Comparison of ENCODE assay signal across 18 cellular contexts in genomic region chr5:14702238-14702839, GRCh38. TPM values are rescaled to one million over a fixed set of nuclear protein-coding genes. Genes with fewer than 3 reads are reported as not detected.
DNase-seq lines count a peak whose midpoint lies in the region; ATAC-seq, FAIRE-seq and TF ChIP-seq lines count a peak whose summit lies in the region.
"Had no signal": no experiment of that assay in that cellular context is flagged by ENCODE, and none has a peak within 500 bp of the region (broad histone marks: within the 10 kb centered on the region; RNA-seq: fewer than 3 reads in every experiment).

No MANE protein-coding gene starts in this region.

- peak overlapping the region; percentile 21 for H3K4me3 ChIP-seq in CD4-positive, CD25-positive, alpha-beta regulatory T cell (ENCODE audit: low read depth, low read length)
- no peak overlapping the region for H3K4me3 ChIP-seq in GM12878
- H3K4me3 ChIP-seq in lower leg skin (ENCODE audit: low read depth, poor library complexity, severe bottlenecking): no peak overlapping the region
- no peak overlapping the region for H3K4me3 ChIP-seq in trophoblast cell (ENCODE audit: low read depth, low read length)
- H3K4me3 ChIP-seq: gastroesophageal sphincter, testis had no signal

- no peak overlapping the region for H2BK20ac ChIP-seq in H9 (ENCODE audit: low read depth, low read length, poor library complexity, severe bottlenecking)

- H4K5ac ChIP-seq in H9 (ENCODE audit: insufficient read length, low read depth, low read length): no peak overlapping the region

- no peak for FAIRE-seq in GM12878 (lab: Jason Lieb, UNC)

- no peak for ATAC-seq in CD4-positive, CD25-positive, alpha-beta regulatory T cell (ENCODE audit: low read depth in 2 of 2)
- ATAC-seq in GM12878: no peak
- ATAC-seq: gastroesophageal sphincter, HCT116 had no signal

- H3K23ac ChIP-seq in H9 (ENCODE audit: insufficient read length, low read depth, low read length): no peak overlapping the region
- H3K23ac ChIP-seq in trophoblast cell (ENCODE audit: low read length): no peak overlapping the region

- H3K27ac Mint-ChIP-seq in CD4-positive, CD25-positive, alpha-beta regulatory T cell: peak overlapping the region; percentile 97 to 100 (median 99)
- peak overlapping the region in 2 of 3 experiments; percentile 53 to 90; a peak in 4 of 7 replicates for H3K27ac Mint-ChIP-seq in H9

- RAD21 ChIA-PET in GM12878 (lab: Charles Lee; ENCODE audit: unreplicated experiment): no interaction called here

- TF ChIP-seq CTCF in H9 (conservative IDR thresholded peaks at IDR 0.05) (no peak), GM12878 (IDR thresholded peaks at IDR 0.05 in 2 of 3, conservative IDR thresholded peaks at IDR 0.05 in 1 of 3; ENCODE audit: control insufficient read depth in 2 of 3, extremely low read depth in 1 of 3, insufficient read depth in 1 of 3, low read depth in 3 of 3, low read length in 3 of 3) (no peak), lower leg skin (IDR thresholded peaks at IDR 0.05) (no peak)

- WGBS in H9 (ENCODE audit: extremely low coverage, insufficient read length, low lambda C conversion rate): no CpG with 5 or more reads among the region's 11 CpGs
- 94% methylated on average over 11 of the region's 11 CpGs for WGBS in GM12878 (ENCODE audit: insufficient coverage, insufficient replicate concordance, low lambda C conversion rate, missing lambda C conversion rate)
- WGBS in lower leg skin, 2 donors: 47 to 56% methylated on average over 11 of the region's 11 CpGs
- WGBS in trophoblast cell (ENCODE audit: extremely low coverage, insufficient coverage, insufficient read length): 100% methylated on average over 1 of the region's 11 CpGs

- no peak overlapping the region for H2BK15ac ChIP-seq in H9 (ENCODE audit: low read depth, low read length)

- H3K4ac ChIP-seq in H9 (ENCODE audit: low read depth, low read length): no peak overlapping the region
- no peak overlapping the region for H3K4ac ChIP-seq in trophoblast cell (ENCODE audit: low read depth, low read length)

- H3K36me3 Mint-ChIP-seq in CD4-positive, CD25-positive, alpha-beta regulatory T cell: peaks cover 64% of the 10 kb centered on the region
- peaks cover 10 to 55% (median 11%) of the 10 kb centered on the region in 3 experiments; a peak in 4 of 7 replicates for H3K36me3 Mint-ChIP-seq in H9 (ENCODE audit: insufficient read depth in 1 of 3, low read depth in 3 of 3)

- H2AK5ac ChIP-seq in H9 (ENCODE audit: insufficient read length, low read length) (no peak overlapping the region), trophoblast cell (ENCODE audit: low read length) (no peak overlapping the region)

- H3K4me2 ChIP-seq in H9 (ENCODE audit: insufficient read depth, insufficient read length, low read length) (no peak overlapping the region), GM12878 (ENCODE audit: control insufficient read depth, insufficient read depth) (no peak overlapping the region), trophoblast cell (ENCODE audit: low read length) (no peak overlapping the region)
- H3K4me2 ChIP-seq: SK-N-SH had no signal

- H3K9me3 ChIP-seq in CD4-positive, CD25-positive, alpha-beta regulatory T cell (ENCODE audit: control insufficient read depth in 2 of 2, low read length in 2 of 2): no peaks in the 10 kb centered on the region
- H3K9me3 ChIP-seq in H9 (ENCODE audit: control insufficient read depth, low read depth, low read length) (no peaks in the 10 kb centered on the region), GM12878 (replicated peaks; ENCODE audit: control insufficient read depth, insufficient read depth, low read length) (no peaks in the 10 kb centered on the region), trophoblast cell (ENCODE audit: insufficient read depth, low read depth, low read length) (no peaks in the 10 kb centered on the region)
- H3K9me3 ChIP-seq: gastroesophageal sphincter, SK-N-SH, testis had no signal

- peaks cover 27% of the 10 kb centered on the region for H3K36me3 ChIP-seq in CD4-positive, CD25-positive, alpha-beta regulatory T cell (ENCODE audit: control insufficient read depth, insufficient read depth, low read length)
- H3K36me3 ChIP-seq in GM12878 (ENCODE audit: control insufficient read depth in 2 of 2, insufficient read depth in 2 of 2, low read length in 1 of 2) (peaks cover 24 to 47% of the 10 kb centered on the region in 2 experiments), trophoblast cell (ENCODE audit: control insufficient read depth in 1 of 2, insufficient read depth in 2 of 2, low read length in 2 of 2) (peaks cover 28 to 32% of the 10 kb centered on the region in 2 experiments)

- H4K91ac ChIP-seq in H9 (ENCODE audit: insufficient read length, low read depth, low read length) (no peak overlapping the region), trophoblast cell (ENCODE audit: low read depth, low read length) (no peak overlapping the region)

- peak in 1 of 3 donors; percentile 23 for DNase-seq in CD4-positive, CD25-positive, alpha-beta regulatory T cell
- DNase-seq in H9 (no peak), GM12878 (ENCODE audit: low read depth, low spot score) (no peak), lower leg skin (ENCODE audit: low spot score in 2 of 2) (peak; percentile 63 to 75), trophoblast cell (no peak), foreskin melanocyte (no peak), COR-L47 (lab: John Stamatoyannopoulos, UW) (no peak), midbrain (lab: John Stamatoyannopoulos, UW) (no peak)
- DNase-seq: DND-41, KG1, mesenchymal stem cell, NCI-H1417 treated with DMSO at 0.1 percent for 48 hours, NCI-H446, occipital lobe, SK-N-SH, testis had no signal

- H3K27me3 ChIP-seq in CD4-positive, CD25-positive, alpha-beta regulatory T cell (ENCODE audit: control insufficient read depth, insufficient read depth, low read length): no peaks in the 10 kb centered on the region
- no peaks in the 10 kb centered on the region for H3K27me3 ChIP-seq in H9 (ENCODE audit: insufficient read depth, low read length)
- H3K27me3 ChIP-seq in GM12878 (replicated peaks in 1 of 2; ENCODE audit: control insufficient read depth in 2 of 2, insufficient read depth in 2 of 2, low read length in 1 of 2): no peaks in the 10 kb centered on the region
- no peaks in the 10 kb centered on the region for H3K27me3 ChIP-seq in trophoblast cell (ENCODE audit: insufficient read depth, low read length)
- H3K27me3 ChIP-seq: gastroesophageal sphincter, testis had no signal

- CTCF ChIA-PET in GM12878 (lab: Yijun Ruan, JAX): interaction anchor here (0.5 to 1.8 kb wide), 4 partner anchors 17 to 1048 kb away, joined by 3 to 6 read pairs (median 4); no protein-coding TSS in a partner anchor

- H2BK5ac ChIP-seq in H9 (ENCODE audit: insufficient read length, low read length) (no peak overlapping the region), trophoblast cell (ENCODE audit: low read depth, low read length, poor library complexity) (no peak overlapping the region)

- H3T11ph ChIP-seq in H9 (ENCODE audit: low read length): no peak overlapping the region

- H3K4me3 Mint-ChIP-seq in CD4-positive, CD25-positive, alpha-beta regulatory T cell: peak overlapping the region; percentile 67 to 81 (median 76)
- H3K4me3 Mint-ChIP-seq in H9: peak overlapping the region in 1 of 2 experiments; percentile 34; a peak in 2 of 5 replicates

- BruUV-seq in GM12878 (replicated peaks; lab: Mats Ljungman, UMichigan): no TSS peak

- H2BK120ac ChIP-seq in H9 (ENCODE audit: low read depth, low read length, poor library complexity, severe bottlenecking): no peak overlapping the region
- H2BK120ac ChIP-seq in trophoblast cell (ENCODE audit: insufficient read depth, low read length, poor library complexity): no peak overlapping the region

- no peak overlapping the region for H4K12ac ChIP-seq in trophoblast cell (ENCODE audit: low read depth, low read length)

- H3K9me3 Mint-ChIP-seq in CD4-positive, CD25-positive, alpha-beta regulatory T cell: peaks cover 0 to 5% (median 0%) of the 10 kb centered on the region in 7 donors
- H3K9me3 Mint-ChIP-seq in H9: no peaks in the 10 kb centered on the region

- H3K9ac ChIP-seq in H9 (ENCODE audit: extremely low read depth, insufficient read length, low read length) (no peak overlapping the region), GM12878 (ENCODE audit: control insufficient read depth, insufficient read depth, low read length) (no peak overlapping the region), trophoblast cell (ENCODE audit: low read length) (no peak overlapping the region)
- H3K9ac ChIP-seq: SK-N-SH had no signal

- H3K14ac ChIP-seq in H9 (ENCODE audit: insufficient read depth, low read length) (no peak overlapping the region), trophoblast cell (ENCODE audit: low read length) (no peak overlapping the region)

- TF ChIP-seq EP300 in GM12878 (IDR thresholded peaks at IDR 0.05; ENCODE audit: borderline replicate concordance in 1 of 2, control insufficient read depth in 1 of 2, low read depth in 2 of 2, low read length in 2 of 2): no peak

- peak overlapping the region; percentile 63 for H3K27ac ChIP-seq in CD4-positive, CD25-positive, alpha-beta regulatory T cell (ENCODE audit: insufficient read depth, low read length, poor library complexity, severe bottlenecking)
- H3K27ac ChIP-seq in H9 (ENCODE audit: insufficient read length, low read depth, low read length) (no peak overlapping the region), GM12878 (ENCODE audit: control insufficient read depth, insufficient read depth) (no peak overlapping the region), trophoblast cell (ENCODE audit: low read depth, low read length) (no peak overlapping the region)
- H3K27ac ChIP-seq: gastroesophageal sphincter, testis had no signal

- in situ Hi-C loops in GM12878 (cut with MboI): loop anchor here (25.0 kb wide), 1 partner anchor 1760 kb away; the partner anchor contains the start of gene ZNF622

- H3K27me3 Mint-ChIP-seq in CD4-positive, CD25-positive, alpha-beta regulatory T cell: no peaks in the 10 kb centered on the region
- H3K27me3 Mint-ChIP-seq in H9 (ENCODE audit: low read depth): no peaks in the 10 kb centered on the region

- POLR2A ChIA-PET in GM12878 (lab: Charles Lee): interaction anchor here (0.5 kb wide), 1 partner anchor 314 kb away, joined by 5 read pairs; no protein-coding TSS in a partner anchor

- TF ChIP-seq POLR2A in GM12878 (IDR thresholded peaks at IDR 0.05; ENCODE audit: low read depth, low read length) (no peak), lower leg skin (IDR thresholded peaks at IDR 0.05) (no peak)

- H3K79me2 ChIP-seq in H9 (ENCODE audit: insufficient read depth, low read length): no peaks in the 10 kb centered on the region
- no peaks in the 10 kb centered on the region; the same call in 1 of the 2 replicates for H3K79me2 ChIP-seq in GM12878 (ENCODE audit: control insufficient read depth, insufficient read depth, low read length)
- no peaks in the 10 kb centered on the region for H3K79me2 ChIP-seq in trophoblast cell (ENCODE audit: control insufficient read depth, insufficient read depth, low read length, poor library complexity)

- H2BK12ac ChIP-seq in H9 (ENCODE audit: insufficient read length, low read depth, low read length): no peak overlapping the region
- no peak overlapping the region for H2BK12ac ChIP-seq in trophoblast cell (ENCODE audit: low read length)

- H4K20me1 ChIP-seq in H9 (ENCODE audit: control insufficient read depth, insufficient read depth, insufficient read length) (peaks cover 2% of the 10 kb centered on the region), GM12878 (ENCODE audit: control insufficient read depth, insufficient read depth) (no peaks in the 10 kb centered on the region; the same call in 1 of the 2 replicates)

- no peaks in the 10 kb centered on the region for H3K23me2 ChIP-seq in H9 (ENCODE audit: insufficient read length, low read depth, low read length, poor library complexity, severe bottlenecking)

- no peak overlapping the region for H3K56ac ChIP-seq in H9 (ENCODE audit: insufficient read length, low read depth, low read length)

- no peak overlapping the region for H2AFZ ChIP-seq in H9 (ENCODE audit: low read length)
- no peak overlapping the region for H2AFZ ChIP-seq in GM12878 (ENCODE audit: control insufficient read depth, low read depth, low read length)
- H2AFZ ChIP-seq in trophoblast cell (ENCODE audit: insufficient read depth, low read length, poor library complexity): no peak overlapping the region

- SMC1A ChIA-PET in GM12878 (lab: Charles Lee; ENCODE audit: uncharacterized antibody, unreplicated experiment): interaction anchor here (0.7 to 1.2 kb wide), 4 partner anchors 13 to 313 kb away, joined by 3 to 4 read pairs (median 3); no protein-coding TSS in a partner anchor

- H3K79me1 ChIP-seq in H9 (ENCODE audit: insufficient read depth, low read depth, low read length, poor library complexity, severe bottlenecking) (no peaks in the 10 kb centered on the region), trophoblast cell (ENCODE audit: low read length) (no peaks in the 10 kb centered on the region)

- H3K18ac ChIP-seq in H9 (ENCODE audit: insufficient read length, low read depth, low read length): no peak overlapping the region
- H3K18ac ChIP-seq in trophoblast cell (ENCODE audit: low read length): no peak overlapping the region

- H4K8ac ChIP-seq in H9 (replicated peaks; ENCODE audit: insufficient read length, low read depth, low read length) (no peak overlapping the region), trophoblast cell (ENCODE audit: low read depth, low read length) (no peak overlapping the region)

- peaks cover 36 to 94% (median 70%) of the 10 kb centered on the region in 4 donors for H3K4me1 Mint-ChIP-seq in CD4-positive, CD25-positive, alpha-beta regulatory T cell
- no peaks in the 10 kb centered on the region for H3K4me1 Mint-ChIP-seq in H9

- H3K4me1 ChIP-seq in CD4-positive, CD25-positive, alpha-beta regulatory T cell (ENCODE audit: control insufficient read depth, insufficient read depth, low read length, poor library complexity, severe bottlenecking): peaks cover 69% of the 10 kb centered on the region
- H3K4me1 ChIP-seq in H9 (ENCODE audit: insufficient read depth, low read length) (no peaks in the 10 kb centered on the region), GM12878 (ENCODE audit: control insufficient read depth, insufficient read depth, low read length) (no peaks in the 10 kb centered on the region), trophoblast cell (ENCODE audit: control insufficient read depth in 1 of 2, insufficient read depth in 2 of 2, low read length in 2 of 2) (peaks cover 3% of the 10 kb centered on the region in 2 experiments)

- intact Hi-C loops in GM12878 (cut with micrococcal nuclease; ENCODE audit: unreplicated experiment): no loop called here
- intact Hi-C loops in lower leg skin (cut with DNase I; ENCODE audit: low total_unique reads): no loop called here

- TF ChIP-seq RAD21 in GM12878 (IDR thresholded peaks at IDR 0.05; ENCODE audit: insufficient read depth, low read depth, low read length): no peak

RNA-seq across cellular contexts. Expression of gene OTULIN, which starts 37.8 kb away (rescaled TPM):
- 109 TPM for total RNA-seq in CD4-positive, CD25-positive, alpha-beta regulatory T cell
- 10 to 100 TPM; 22.8 to 37.5 (median 26.8) TPM for polyA plus RNA-seq in CD4-positive, CD25-positive, alpha-beta regulatory T cell
- total RNA-seq in H9 (2021): 32.1 and 35.8 TPM in 2 replicates
- 143 and 160 TPM in 2 replicates for total RNA-seq in GM12878 (2013; cell fraction: nucleolus; rRNA removed)
- total RNA-seq in GM12878 (2014; rRNA removed): 44.0 and 44.1 TPM in 2 replicates
- total RNA-seq in GM12878 (2014; rRNA removed; fragmentation: Illumina TruSeq; extraction: Trizol): 31.6 and 35.0 TPM in 2 replicates
- 70.5 and 72.0 TPM in 2 replicates for total RNA-seq in GM12878 (2021)
- polyA plus RNA-seq in GM12878 (2011; ENCODE audit: low read depth): 7.2 TPM
- 34.1 and 44.0 TPM in 2 replicates for polyA plus RNA-seq in GM12878 (2011; rRNA removed)
- 19.9 and 20.5 TPM in 2 replicates for polyA plus RNA-seq in GM12878 (2011; cell fraction: cytosol; rRNA removed)
- 32.5 and 35.2 TPM in 2 replicates for polyA plus RNA-seq in GM12878 (2011; cell fraction: nucleus; rRNA removed)
- 12.6 and 16.9 TPM in 2 replicates for polyA plus RNA-seq in GM12878 (2012)
- polyA plus RNA-seq in GM12878 (2014; fragmentation: Illumina TruSeq; extraction: Trizol): 22.2 and 22.6 TPM in 2 replicates
- polyA plus RNA-seq in GM12878 (2014; fragmentation: Nextera tagmentation; extraction: Ambion mirVana): 1 to 10 TPM; 6.6 to 9.9 TPM
- polyA plus RNA-seq in GM12878 (2014; rRNA removed): 25.8 and 41.0 TPM in 2 replicates
- polyA plus RNA-seq in GM12878 (2016; fragmentation: Nextera tagmentation; extraction: Ambion mirVana): 10 to 100 TPM in 1 of 2 experiments, 1 to 10 TPM in 1; 7.2 to 40.8 TPM
- 32.6 and 45.4 TPM in 2 replicates for polyA minus RNA-seq in GM12878 (2011; rRNA and poly(A)+ RNA removed)
- polyA minus RNA-seq in GM12878 (2011; cell fraction: cytosol; rRNA and poly(A)+ RNA removed): 13.3 and 16.3 TPM in 2 replicates
- polyA minus RNA-seq in GM12878 (2011; cell fraction: nucleus; rRNA and poly(A)+ RNA removed): 50.4 and 91.6 TPM in 2 replicates
- total RNA-seq in lower leg skin: 100 to 1,000 TPM in 1 of 4 donors, 10 to 100 TPM in 3; 52.4 to 131 (median 82.1) TPM
- polyA plus RNA-seq in trophoblast cell (2013): 8.8 and 9.2 TPM in 2 replicates

Comparison
In these comparisons a context has a peak if more than half of its experiments do, and no peak if none do; other contexts are left out.
1. DNase-seq: peak in lower leg skin (2 of 2); none in H9 (single experiment), GM12878 (single experiment), trophoblast cell (0 of 2), foreskin melanocyte (single experiment), COR-L47 (single experiment) and midbrain (single experiment).